Comparison of ENCODE assay signal across 14 cellular contexts in the genomic region with DNA sequence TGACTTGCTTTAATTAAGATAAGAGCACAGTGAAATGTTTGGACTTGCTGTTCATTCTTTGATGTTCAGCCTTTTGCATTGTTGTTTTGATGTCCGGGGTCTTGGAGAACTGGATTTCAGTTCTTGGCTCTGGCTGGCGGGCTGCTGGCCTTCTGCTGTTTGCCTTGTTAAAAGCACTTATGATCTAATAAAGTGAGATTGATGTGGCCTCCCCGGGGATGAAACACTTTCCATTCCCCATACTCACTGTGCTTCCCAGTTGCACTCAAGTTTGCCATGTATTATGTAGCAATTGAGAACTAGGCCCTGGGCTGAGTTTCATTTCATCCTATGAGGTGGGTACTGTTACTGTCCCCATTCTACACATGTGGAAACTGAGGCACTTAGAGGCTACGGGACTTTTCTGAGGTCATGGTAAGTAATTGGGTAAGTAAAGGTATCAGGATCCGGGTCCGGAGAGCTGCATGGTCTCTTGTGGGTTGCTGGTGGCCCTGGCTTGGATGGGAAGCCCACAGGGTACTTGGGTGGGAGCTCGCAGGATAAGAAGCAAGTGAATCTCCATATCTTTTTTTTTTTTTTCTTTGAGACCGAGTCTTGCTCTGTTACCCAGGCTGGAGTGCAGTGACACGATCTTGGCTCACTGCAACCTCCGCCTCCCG.
"Had no signal": no experiment of that assay in that cellular context is flagged by ENCODE, and none has a peak within 500 bp of the region (broad histone marks: within the 10 kb centered on the region; RNA-seq: fewer than 3 reads in every experiment).

No MANE protein-coding gene starts in this region.

- H3K27me3 ChIP-seq: breast epithelium, right atrium auricular region had no signal

- DNase-seq: activated CD4-positive, alpha-beta T cell treated with anti-CD3 and anti-CD28 coated beads, Interleukin-2, amount 50 U/mL, for 4 hours; activated gamma-delta T cell treated with Interleukin-2 at 50 U/mL for 16 hours; activated naive CD8-positive, alpha-beta T cell treated with anti-CD3 and anti-CD28 coated beads for 36 hours; activated T-cell treated with anti-CD3 and anti-CD28 coated beads, Interleukin-2, amount 50 U/mL, for 48 hours; aorta; hypothalamus; lower lobe of right lung; naive B cell; tibial artery had no signal

- H3K36me3 Mint-ChIP-seq: activated naive CD8-positive, alpha-beta T cell treated with anti-CD3 and anti-CD28 coated beads for 36 hours; naive B cell had no signal

- H3K9me3 Mint-ChIP-seq: activated naive CD8-positive, alpha-beta T cell treated with anti-CD3 and anti-CD28 coated beads for 36 hours; naive B cell; T-helper 2 cell treated with Interferon-gamma antibody and Interleukin-4, amounts not matched to agents 5 μg/mL and 100 μg/mL, for 36 hours had no signal

- H3K27ac Mint-ChIP-seq: activated naive CD8-positive, alpha-beta T cell treated with anti-CD3 and anti-CD28 coated beads for 36 hours; naive B cell; T-helper 2 cell treated with Interferon-gamma antibody and Interleukin-4, amounts not matched to agents 5 μg/mL and 100 μg/mL, for 36 hours had no signal

- H3K36me3 ChIP-seq: breast epithelium, esophagus muscularis mucosa, lower lobe of right lung, right atrium auricular region, tibial artery had no signal

- H3K4me1 Mint-ChIP-seq: activated naive CD8-positive, alpha-beta T cell treated with anti-CD3 and anti-CD28 coated beads for 36 hours; naive B cell had no signal

- H3K4me3 ChIP-seq: breast epithelium, esophagus muscularis mucosa, lower lobe of right lung, right atrium auricular region, smooth muscle cell, tibial artery had no signal

- H3K4me1 ChIP-seq: breast epithelium, esophagus muscularis mucosa, lower lobe of right lung, right atrium auricular region, tibial artery had no signal

- H3K9me3 ChIP-seq: breast epithelium, lower lobe of right lung, right atrium auricular region had no signal

- H3K4me3 Mint-ChIP-seq: activated naive CD8-positive, alpha-beta T cell treated with anti-CD3 and anti-CD28 coated beads for 36 hours; naive B cell; T-helper 2 cell treated with Interferon-gamma antibody and Interleukin-4, amounts not matched to agents 5 μg/mL and 100 μg/mL, for 36 hours had no signal

- H3K27ac ChIP-seq: breast epithelium, esophagus muscularis mucosa, lower lobe of right lung, right atrium auricular region, tibial artery had no signal
